8 cellular contexts compared by ENCODE assay signal in the genomic region with DNA sequence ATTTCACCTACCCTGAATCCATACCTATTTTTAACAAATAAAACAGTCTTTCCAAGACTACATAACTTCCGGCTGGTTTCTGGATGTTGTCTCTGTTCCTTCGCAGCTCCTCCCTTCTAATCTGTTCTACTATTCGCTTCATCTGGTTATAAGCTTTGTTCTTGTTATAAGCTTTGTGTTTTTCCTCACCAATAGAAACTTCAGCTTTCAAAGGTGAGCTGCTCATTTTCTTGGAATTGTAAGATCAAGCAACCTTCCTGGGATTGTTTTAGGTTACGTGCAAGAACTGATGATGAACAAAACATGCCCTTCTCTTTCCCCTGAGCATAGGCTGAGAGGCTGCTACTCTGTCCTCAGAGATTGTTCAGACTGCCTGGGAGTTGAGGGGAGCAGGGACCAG. TPM values are rescaled to one million over a fixed set of nuclear protein-coding genes. Genes with fewer than 3 reads are reported as not detected.
DNase-seq lines count a peak whose midpoint lies in the region; ATAC-seq and TF ChIP-seq lines count a peak whose summit lies in the region.

No MANE protein-coding gene starts in this region.

- CTCF ChIA-PET in mammary epithelial cell (lab: Charles Lee; ENCODE audit: low non-redundant PET), result no interaction called here

- H3K9me3 ChIP-seq in right atrium auricular region, result no peaks in the 10 kb centered on the region
- no peaks in the 10 kb centered on the region for H3K9me3 ChIP-seq in mammary epithelial cell (replicated peaks; ENCODE audit: insufficient read depth, low read length)

- peak overlapping the region; percentile 90 for H2AFZ ChIP-seq in mammary epithelial cell (ENCODE audit: low read depth, low read length)

- no peaks in the 10 kb centered on the region for H3K36me3 Mint-ChIP-seq in mesothelial cell of epicardium

- peaks cover 0 to 54% of the 10 kb centered on the region in 2 donors for H3K4me1 ChIP-seq in right atrium auricular region
- H3K4me1 ChIP-seq in mammary epithelial cell (ENCODE audit: insufficient read depth, low read length), result peaks cover 35% of the 10 kb centered on the region

- peaks cover 49% of the 10 kb centered on the region for H3K27me3 Mint-ChIP-seq in mesothelial cell of epicardium (ENCODE audit: low read depth)

- DNase-seq in right atrium auricular region (ENCODE audit: low spot score) (no peak), left cardiac atrium (no peak), mammary epithelial cell (no peak), mesothelial cell of epicardium (ENCODE audit: low spot score in 2 of 2, unreplicated experiment in 2 of 2) (no peak), SIG-M5 (lab: John Stamatoyannopoulos, UW) (no peak)

- no peaks in the 10 kb centered on the region for H4K20me1 ChIP-seq in mammary epithelial cell (ENCODE audit: insufficient read depth, low read length)

- no peak for ATAC-seq in left cardiac atrium
- no peak for ATAC-seq in esophagus mucosa
- no peak for ATAC-seq in HG02840 (IDR thresholded peaks at IDR 0.05; ENCODE audit: low FRiP score, unreplicated experiment)
- no peak for ATAC-seq in GM19351 (IDR thresholded peaks at IDR 0.05; ENCODE audit: unreplicated experiment)

- H3K4me1 Mint-ChIP-seq in mesothelial cell of epicardium, result peaks cover 16% of the 10 kb centered on the region

- intact Hi-C loops in left cardiac atrium (cut with DNase I) (loop anchor here (5.0 to 10.0 kb wide), 3 partner anchors 49 to 89 kb away; a partner anchor contains a TSS), mammary epithelial cell (cut with micrococcal nuclease) (no loop called here)

- no peaks in the 10 kb centered on the region for H3K9me3 Mint-ChIP-seq in mesothelial cell of epicardium

- in situ Hi-C loops in mammary epithelial cell (cut with MboI; ENCODE audit: low sequenced_read_pairs in 2 of 2), result no loop called here

- WGBS in mammary epithelial cell (ENCODE audit: low coverage, missing lambda C conversion rate), result 97% methylated on average over 4 of the region's 4 CpGs

- H3K27ac ChIP-seq in right atrium auricular region (peak overlapping the region; percentile 90 to 92), mammary epithelial cell (ENCODE audit: insufficient read depth, low read depth, low read length) (no peak overlapping the region)

- peaks cover 3% of the 10 kb centered on the region for H3K36me3 ChIP-seq in right atrium auricular region
- H3K36me3 ChIP-seq in mammary epithelial cell (ENCODE audit: insufficient read depth, low read length), result no peaks in the 10 kb centered on the region

- peak overlapping the region; percentile 75 for H3K9ac ChIP-seq in mammary epithelial cell (ENCODE audit: insufficient read depth, low read length)

- no peaks in the 10 kb centered on the region for H3K27me3 ChIP-seq in right atrium auricular region
- no peaks in the 10 kb centered on the region for H3K27me3 ChIP-seq in mammary epithelial cell (ENCODE audit: insufficient read depth, low read length)

- no peak overlapping the region for H3K27ac Mint-ChIP-seq in mesothelial cell of epicardium

- dilution Hi-C loops in mammary epithelial cell (cut with HindIII; ENCODE audit: low sequenced_read_pairs), result no loop called here

- TF ChIP-seq CTCF in right atrium auricular region (IDR thresholded peaks at IDR 0.05), result no peak
- no peak for TF ChIP-seq CTCF in mammary epithelial cell (conservative IDR thresholded peaks at IDR 0.05 in 1 of 2, IDR thresholded peaks at IDR 0.05 in 1 of 2; ENCODE audit: extremely low read depth in 1 of 2, insufficient read depth in 1 of 2, low read depth in 1 of 2, low read length in 2 of 2)
- no peak for TF ChIP-seq CTCF in mesothelial cell of epicardium (IDR thresholded peaks at IDR 0.05; ENCODE audit: unreplicated experiment)

- H3K4me3 Mint-ChIP-seq in mesothelial cell of epicardium, result peak overlapping the region; percentile 78

- H3K79me2 ChIP-seq in mammary epithelial cell (ENCODE audit: insufficient read depth, low read length), result peaks cover 53% of the 10 kb centered on the region

- H3K4me3 ChIP-seq in right atrium auricular region, result peak overlapping the region; percentile 67 to 88
- peak overlapping the region; percentile 52 to 73 (median 70) for H3K4me3 ChIP-seq in mammary epithelial cell (replicated peaks in 1 of 3; ENCODE audit: insufficient read depth in 1 of 3, low read depth in 2 of 3, low read length in 3 of 3)

- peak overlapping the region; percentile 92 for H3K4me2 ChIP-seq in mammary epithelial cell (ENCODE audit: insufficient read depth, low read depth, low read length)

- no TSS peak for BruUV-seq in mammary epithelial cell (replicated peaks; lab: Mats Ljungman, UMichigan)

RNA-seq across cellular contexts. Expression of a gene that starts 2.1 kb away (rescaled TPM):
- total RNA-seq in right atrium auricular region (10 to 100 TPM; 66.2 to 96.3 TPM), left cardiac atrium (10 to 100 TPM; 59.3 to 78.3 TPM), mammary epithelial cell (10 to 100 TPM; 12.3 to 37.3 TPM), mesothelial cell of epicardium (3.5 to 4.8 TPM (median 4.0 TPM) in 3 replicates), esophagus mucosa (22.8 TPM)
- polyA plus RNA-seq in mammary epithelial cell, result 5.3 TPM
- 9.5 TPM for polyA minus RNA-seq in mammary epithelial cell
